9 cellular contexts compared by ENCODE assay signal in genomic region chr7:109844362-109844761, GRCh38.
DNase-seq lines count a peak whose midpoint lies in the region; ATAC-seq and TF ChIP-seq lines count a peak whose summit lies in the region.
"Had no signal": no experiment of that assay in that cellular context is flagged by ENCODE, and none has a peak within 500 bp of the region (broad histone marks: within the 10 kb centered on the region; RNA-seq: fewer than 3 reads in every experiment).

No MANE protein-coding gene starts in this region.

- no peak overlapping the region for H2BK5ac ChIP-seq in IMR-90 (ENCODE audit: low read depth, low read length, poor library complexity, severe bottlenecking)

- peak; percentile 73 for DNase-seq in DMS 273 (lab: John Stamatoyannopoulos, UW; ENCODE audit: unreplicated experiment)
- DNase-seq in IMR-90 = peak; percentile 14
- DNase-seq in WERI-Rb-1 = peak; percentile 20
- peak; percentile 28 for DNase-seq in kidney glomerular epithelial cell (lab: John Stamatoyannopoulos, UW)
- no peak for DNase-seq in NK-92 treated with Interleukin-12 subunit alpha and Interleukin-12 subunit beta, amount 100 ng/mL, for 24 hours (lab: John Stamatoyannopoulos, UW)
- no peak for DNase-seq in activated gamma-delta T cell (lab: John Stamatoyannopoulos, UW)
- DNase-seq in NCI-H2029 treated with DMSO at 0.1 percent for 48 hours (lab: John Stamatoyannopoulos, UW) = no peak

- TF ChIP-seq CTCF in IMR-90 (conservative IDR thresholded peaks at IDR 0.05; ENCODE audit: low read depth, low read length) = peak; percentile 54
- peak; percentile 20; the same call in 1 of the 2 replicates for TF ChIP-seq CTCF in WERI-Rb-1 (IDR thresholded peaks at IDR 0.05; ENCODE audit: low read depth, low read length)

- in situ Hi-C loops in IMR-90 (cut with MboI; ENCODE audit: low sequenced_read_pairs) = no loop called here

- H3K4me1 ChIP-seq in IMR-90 (ENCODE audit: control insufficient read depth, insufficient read depth, low read length) = no peaks in the 10 kb centered on the region

- H4K8ac ChIP-seq in IMR-90 (ENCODE audit: low read depth in 2 of 2, low read length in 2 of 2) = no peak overlapping the region

- no peak overlapping the region for H4K5ac ChIP-seq in IMR-90 (ENCODE audit: low read depth, low read length)

- no peaks in the 10 kb centered on the region for H3K9me1 ChIP-seq in IMR-90 (ENCODE audit: insufficient read depth, low read length)

- no peak overlapping the region for H2BK15ac ChIP-seq in IMR-90 (ENCODE audit: low read depth, low read length)

- CTCF ChIA-PET in IMR-90 (lab: Yijun Ruan, JAX) = no interaction called here

- no peaks in the 10 kb centered on the region for H3K9me3 ChIP-seq in IMR-90 (ENCODE audit: control insufficient read depth, insufficient read depth, low read length)
- no peaks in the 10 kb centered on the region for H3K9me3 ChIP-seq in WERI-Rb-1 (ENCODE audit: severe bottlenecking)

- no peak overlapping the region for H3K23ac ChIP-seq in IMR-90 (ENCODE audit: low read depth, low read length)

- dilution Hi-C loops in IMR-90 (cut with HindIII; ENCODE audit: low sequenced_read_pairs, unreplicated experiment) = no loop called here

- intact Hi-C loops in IMR-90 (cut with micrococcal nuclease) = loop anchor here (1.0 to 5.0 kb wide), 2 partner anchors 1254 to 1643 kb away; no protein-coding TSS in a partner anchor

- H3K56ac ChIP-seq in IMR-90 (ENCODE audit: extremely low read depth, insufficient read depth, low read length) = no peak overlapping the region

- H3K27me3 ChIP-seq in IMR-90 (ENCODE audit: control insufficient read depth, insufficient read depth, low read length) = no peaks in the 10 kb centered on the region
- H3K27me3 ChIP-seq in WERI-Rb-1 (ENCODE audit: insufficient read depth, low read depth, severe bottlenecking) = no peaks in the 10 kb centered on the region

- POLR2A ChIA-PET in IMR-90 (lab: Charles Lee; ENCODE audit: unreplicated experiment) = no interaction called here

- ATAC-seq in IMR-90 (ENCODE audit: low read depth) = no peak
- no peak for ATAC-seq in GM19395 (IDR thresholded peaks at IDR 0.05; ENCODE audit: unreplicated experiment)
- ATAC-seq: K562 had no signal

- no peak overlapping the region for H3K14ac ChIP-seq in IMR-90 (replicated peaks; ENCODE audit: low read depth, low read length)

- TF ChIP-seq RAD21 in IMR-90 (IDR thresholded peaks at IDR 0.05; ENCODE audit: low read length) = peak; percentile 65

- H4K91ac ChIP-seq in IMR-90 (ENCODE audit: insufficient read depth, low read depth, low read length) = no peak overlapping the region

- no peak overlapping the region for H2BK20ac ChIP-seq in IMR-90 (ENCODE audit: low read depth, low read length)

- no peak overlapping the region for H3K9ac ChIP-seq in IMR-90 (ENCODE audit: low read depth, low read length)

- TF ChIP-seq POLR2A in IMR-90 (IDR thresholded peaks at IDR 0.05; ENCODE audit: low read depth, low read length) = no peak

- H2AFZ ChIP-seq in IMR-90 (replicated peaks; ENCODE audit: low read length, poor library complexity) = no peak overlapping the region

- no peak overlapping the region for H3K4me2 ChIP-seq in IMR-90 (ENCODE audit: low read depth, low read length)

- no peak overlapping the region for H2AK9ac ChIP-seq in IMR-90 (replicated peaks; ENCODE audit: low read depth, low read length, poor library complexity)

- H3K18ac ChIP-seq in IMR-90 (ENCODE audit: low read depth, low read length) = no peak overlapping the region

- no peaks in the 10 kb centered on the region for H3K36me3 ChIP-seq in IMR-90 (ENCODE audit: control insufficient read depth, insufficient read depth, low read length)
- no peaks in the 10 kb centered on the region for H3K36me3 ChIP-seq in WERI-Rb-1

- H2AK5ac ChIP-seq in IMR-90 (ENCODE audit: low read depth, low read length) = no peak overlapping the region

- no peak overlapping the region for H3K27ac ChIP-seq in IMR-90 (ENCODE audit: insufficient read depth, low read length)
- no peak overlapping the region for H3K27ac ChIP-seq in WERI-Rb-1

- no peak overlapping the region for H3K4ac ChIP-seq in IMR-90 (ENCODE audit: low read depth, low read length)

- H3K4me3 ChIP-seq in IMR-90 (ENCODE audit: insufficient read depth, low read depth, low read length) (no peak overlapping the region), WERI-Rb-1 (ENCODE audit: low read depth, low read length) (no peak overlapping the region)
- H3K4me3 ChIP-seq: K562 had no signal

- no peaks in the 10 kb centered on the region for H4K20me1 ChIP-seq in IMR-90 (ENCODE audit: insufficient read depth, low read length)

- no peak overlapping the region for H2BK120ac ChIP-seq in IMR-90 (ENCODE audit: low read depth, low read length)

- H3K79me1 ChIP-seq in IMR-90 (ENCODE audit: low read depth in 1 of 2, low read length in 2 of 2) = no peaks in the 10 kb centered on the region

- BruUV-seq in IMR-90 (replicated peaks; lab: Mats Ljungman, UMichigan) = no TSS peak

TF ChIP-seq in IMR-90, 13 proteins besides CTCF, POLR2A, EP300 and RAD21:
- TF ChIP-seq ELK1 (IDR thresholded peaks at IDR 0.05; ENCODE audit: borderline replicate concordance, low read depth, low read length) = no peak
- TF ChIP-seq SMC3 (IDR thresholded peaks at IDR 0.05; ENCODE audit: low read depth, low read length) = peak; percentile 63
- TF ChIP-seq MAZ (IDR thresholded peaks at IDR 0.05; ENCODE audit: borderline replicate concordance, low read depth, low read length) = no peak
- TF ChIP-seq, protein P1, sequence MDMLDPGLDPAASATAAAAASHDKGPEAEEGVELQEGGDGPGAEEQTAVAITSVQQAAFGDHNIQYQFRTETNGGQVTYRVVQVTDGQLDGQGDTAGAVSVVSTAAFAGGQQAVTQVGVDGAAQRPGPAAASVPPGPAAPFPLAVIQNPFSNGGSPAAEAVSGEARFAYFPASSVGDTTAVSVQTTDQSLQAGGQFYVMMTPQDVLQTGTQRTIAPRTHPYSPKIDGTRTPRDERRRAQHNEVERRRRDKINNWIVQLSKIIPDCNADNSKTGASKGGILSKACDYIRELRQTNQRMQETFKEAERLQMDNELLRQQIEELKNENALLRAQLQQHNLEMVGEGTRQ (IDR thresholded peaks at IDR 0.05; ENCODE audit: low read depth, low read length) = no peak
- TF ChIP-seq CEBPB (IDR thresholded peaks at IDR 0.05; ENCODE audit: low read depth, low read length) = no peak
- TF ChIP-seq MAFK (IDR thresholded peaks at IDR 0.05; ENCODE audit: low read depth, low read length) = no peak
TF ChIP-seq in IMR-90: peak in this region for 1.

Comparison
In these comparisons a context has a peak if more than half of its experiments do, and no peak if none do; other contexts are left out.
1. DNase-seq: peak in DMS 273 (single experiment), IMR-90 (single experiment), WERI-Rb-1 (single experiment) and kidney glomerular epithelial cell (single experiment); none in NK-92 treated with Interleukin-12 subunit alpha and Interleukin-12 subunit beta, amount 100 ng/mL, for 24 hours (single experiment), activated gamma-delta T cell (single experiment) and NCI-H2029 treated with DMSO at 0.1 percent for 48 hours (single experiment).